1 cellular context compared by ENCODE assay signal in the genomic region with DNA sequence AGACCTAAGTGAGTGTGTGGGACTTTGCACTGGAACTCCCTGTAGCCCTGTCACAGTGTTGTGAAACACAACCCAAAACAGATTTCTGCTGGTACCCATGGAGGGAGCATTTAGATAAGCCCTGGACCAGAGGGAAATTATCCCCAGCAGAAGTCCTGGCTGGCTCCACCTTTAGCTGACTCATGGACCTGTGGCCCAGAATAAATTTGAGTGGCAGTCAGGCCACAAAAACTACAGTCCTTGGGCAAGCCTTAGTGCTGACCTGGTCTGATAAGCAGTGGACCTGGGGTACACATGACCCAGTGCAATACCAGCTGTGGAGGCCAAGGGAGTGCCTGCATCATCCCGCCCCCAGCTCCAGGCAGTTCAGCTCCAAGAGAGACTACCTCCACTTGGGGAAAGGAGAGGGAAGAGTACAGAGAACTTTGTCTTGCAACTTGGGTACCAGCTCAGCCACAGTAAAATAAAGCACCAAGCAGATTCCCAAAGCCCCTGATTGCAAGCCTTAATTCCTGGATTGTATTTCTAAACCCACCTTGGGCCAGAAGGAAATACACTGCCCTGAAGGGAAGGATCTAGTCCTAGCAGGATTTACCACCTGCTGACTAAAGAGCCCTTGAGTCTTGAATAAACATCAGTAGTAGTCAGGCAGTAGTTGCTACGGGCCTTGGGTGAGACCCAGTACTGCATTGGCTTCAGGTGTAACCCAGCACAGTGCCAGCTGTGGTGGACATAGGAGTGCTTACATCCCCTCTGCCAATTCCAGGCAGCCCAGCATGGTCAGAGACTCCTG.
TF ChIP-seq lines count a peak whose summit lies in the region.

No MANE protein-coding gene starts in this region.

TF ChIP-seq in HepG2, 621 proteins besides CTCF, POLR2A, EP300 and RAD21 (continued from another document and continues in another):
- TF ChIP-seq, protein P1, sequence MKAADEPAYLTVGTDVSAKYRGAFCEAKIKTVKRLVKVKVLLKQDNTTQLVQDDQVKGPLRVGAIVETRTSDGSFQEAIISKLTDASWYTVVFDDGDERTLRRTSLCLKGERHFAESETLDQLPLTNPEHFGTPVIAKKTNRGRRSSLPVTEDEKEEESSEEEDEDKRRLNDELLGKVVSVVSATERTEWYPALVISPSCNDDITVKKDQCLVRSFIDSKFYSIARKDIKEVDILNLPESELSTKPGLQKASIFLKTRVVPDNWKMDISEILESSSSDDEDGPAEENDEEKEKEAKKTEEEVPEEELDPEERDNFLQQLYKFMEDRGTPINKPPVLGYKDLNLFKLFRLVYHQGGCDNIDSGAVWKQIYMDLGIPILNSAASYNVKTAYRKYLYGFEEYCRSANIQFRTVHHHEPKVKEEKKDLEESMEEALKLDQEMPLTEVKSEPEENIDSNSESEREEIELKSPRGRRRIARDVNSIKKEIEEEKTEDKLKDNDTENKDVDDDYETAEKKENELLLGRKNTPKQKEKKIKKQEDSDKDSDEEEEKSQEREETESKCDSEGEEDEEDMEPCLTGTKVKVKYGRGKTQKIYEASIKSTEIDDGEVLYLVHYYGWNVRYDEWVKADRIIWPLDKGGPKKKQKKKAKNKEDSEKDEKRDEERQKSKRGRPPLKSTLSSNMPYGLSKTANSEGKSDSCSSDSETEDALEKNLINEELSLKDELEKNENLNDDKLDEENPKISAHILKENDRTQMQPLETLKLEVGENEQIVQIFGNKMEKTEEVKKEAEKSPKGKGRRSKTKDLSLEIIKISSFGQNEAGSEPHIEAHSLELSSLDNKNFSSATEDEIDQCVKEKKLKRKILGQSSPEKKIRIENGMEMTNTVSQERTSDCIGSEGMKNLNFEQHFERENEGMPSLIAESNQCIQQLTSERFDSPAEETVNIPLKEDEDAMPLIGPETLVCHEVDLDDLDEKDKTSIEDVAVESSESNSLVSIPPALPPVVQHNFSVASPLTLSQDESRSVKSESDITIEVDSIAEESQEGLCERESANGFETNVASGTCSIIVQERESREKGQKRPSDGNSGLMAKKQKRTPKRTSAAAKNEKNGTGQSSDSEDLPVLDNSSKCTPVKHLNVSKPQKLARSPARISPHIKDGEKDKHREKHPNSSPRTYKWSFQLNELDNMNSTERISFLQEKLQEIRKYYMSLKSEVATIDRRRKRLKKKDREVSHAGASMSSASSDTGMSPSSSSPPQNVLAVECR (CRISPR knock-in tag; IDR thresholded peaks at IDR 0.05; ENCODE audit: borderline replicate concordance) = no peak; the same call in 1 of the 2 replicates
- TF ChIP-seq PRPF4 (IDR thresholded peaks at IDR 0.05; ENCODE audit: low read depth, low read length, poor library complexity, severe bottlenecking) (no peak), ZNF496 (CRISPR knock-in tag; IDR thresholded peaks at IDR 0.05; ENCODE audit: insufficient replicate concordance) (no peak), ISX (CRISPR knock-in tag; conservative IDR thresholded peaks at IDR 0.05) (no peak), ZNF234 (CRISPR knock-in tag; conservative IDR thresholded peaks at IDR 0.05) (no peak), KDM4B (CRISPR knock-in tag; IDR thresholded peaks at IDR 0.05) (no peak; the same call in 1 of the 2 replicates), ZBTB38 (CRISPR knock-in tag; IDR thresholded peaks at IDR 0.05) (0 out of 2 replicates have a peak, but pooled peaks have one; percentile 28), PITX1 (CRISPR knock-in tag; IDR thresholded peaks at IDR 0.05) (peak; percentile 76), PRMT3 (CRISPR knock-in tag; IDR thresholded peaks at IDR 0.05; ENCODE audit: borderline replicate concordance, low read depth) (no peak), ZNF678 (CRISPR knock-in tag; IDR thresholded peaks at IDR 0.05) (no peak), RBM22 (optimal IDR thresholded peaks at IDR 0.05; ENCODE audit: low read length) (no peak), ZFP62 (CRISPR knock-in tag; IDR thresholded peaks at IDR 0.05) (no peak), ADNP (CRISPR knock-in tag; IDR thresholded peaks at IDR 0.05) (no peak), U2AF2 (IDR thresholded peaks at IDR 0.05; ENCODE audit: low read depth, low read length) (no peak), ZNF891 (CRISPR knock-in tag; IDR thresholded peaks at IDR 0.05) (no peak), KLF12 (CRISPR knock-in tag; IDR thresholded peaks at IDR 0.05; ENCODE audit: borderline replicate concordance) (no peak), ZNF839 (CRISPR knock-in tag; IDR thresholded peaks at IDR 0.05; ENCODE audit: borderline replicate concordance) (no peak), SALL1 (CRISPR knock-in tag; IDR thresholded peaks at IDR 0.05) (peak; percentile 84), SCMH1 (CRISPR knock-in tag; IDR thresholded peaks at IDR 0.05; ENCODE audit: borderline replicate concordance) (no peak), ZNF256 (CRISPR knock-in tag; conservative IDR thresholded peaks at IDR 0.05) (no peak), ZNF557 (CRISPR knock-in tag; IDR thresholded peaks at IDR 0.05) (0 out of 2 replicates have a peak, but pooled peaks have one; percentile 48), ZNF572 (CRISPR knock-in tag; IDR thresholded peaks at IDR 0.05) (no peak), ZFP41 (CRISPR knock-in tag; IDR thresholded peaks at IDR 0.05; ENCODE audit: borderline replicate concordance) (no peak), SRSF4 (IDR thresholded peaks at IDR 0.05; ENCODE audit: low read depth, low read length, poor library complexity, severe bottlenecking) (no peak), BHLHE40 (IDR thresholded peaks at IDR 0.05; ENCODE audit: low read length) (no peak), KDM1A (CRISPR knock-in tag; IDR thresholded peaks at IDR 0.05) (no peak), KMT2B (CRISPR knock-in tag; IDR thresholded peaks at IDR 0.05) (no peak), MAFG (CRISPR knock-in tag; IDR thresholded peaks at IDR 0.05) (no peak)
- TF ChIP-seq, protein P2, sequence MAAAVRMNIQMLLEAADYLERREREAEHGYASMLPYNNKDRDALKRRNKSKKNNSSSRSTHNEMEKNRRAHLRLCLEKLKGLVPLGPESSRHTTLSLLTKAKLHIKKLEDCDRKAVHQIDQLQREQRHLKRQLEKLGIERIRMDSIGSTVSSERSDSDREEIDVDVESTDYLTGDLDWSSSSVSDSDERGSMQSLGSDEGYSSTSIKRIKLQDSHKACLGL (CRISPR knock-in tag; IDR thresholded peaks at IDR 0.05) = no peak
- TF ChIP-seq, protein P3, sequence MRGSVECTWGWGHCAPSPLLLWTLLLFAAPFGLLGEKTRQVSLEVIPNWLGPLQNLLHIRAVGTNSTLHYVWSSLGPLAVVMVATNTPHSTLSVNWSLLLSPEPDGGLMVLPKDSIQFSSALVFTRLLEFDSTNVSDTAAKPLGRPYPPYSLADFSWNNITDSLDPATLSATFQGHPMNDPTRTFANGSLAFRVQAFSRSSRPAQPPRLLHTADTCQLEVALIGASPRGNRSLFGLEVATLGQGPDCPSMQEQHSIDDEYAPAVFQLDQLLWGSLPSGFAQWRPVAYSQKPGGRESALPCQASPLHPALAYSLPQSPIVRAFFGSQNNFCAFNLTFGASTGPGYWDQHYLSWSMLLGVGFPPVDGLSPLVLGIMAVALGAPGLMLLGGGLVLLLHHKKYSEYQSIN (CRISPR knock-in tag; IDR thresholded peaks at IDR 0.05; ENCODE audit: borderline replicate concordance) = no peak
- TF ChIP-seq, protein P4, sequence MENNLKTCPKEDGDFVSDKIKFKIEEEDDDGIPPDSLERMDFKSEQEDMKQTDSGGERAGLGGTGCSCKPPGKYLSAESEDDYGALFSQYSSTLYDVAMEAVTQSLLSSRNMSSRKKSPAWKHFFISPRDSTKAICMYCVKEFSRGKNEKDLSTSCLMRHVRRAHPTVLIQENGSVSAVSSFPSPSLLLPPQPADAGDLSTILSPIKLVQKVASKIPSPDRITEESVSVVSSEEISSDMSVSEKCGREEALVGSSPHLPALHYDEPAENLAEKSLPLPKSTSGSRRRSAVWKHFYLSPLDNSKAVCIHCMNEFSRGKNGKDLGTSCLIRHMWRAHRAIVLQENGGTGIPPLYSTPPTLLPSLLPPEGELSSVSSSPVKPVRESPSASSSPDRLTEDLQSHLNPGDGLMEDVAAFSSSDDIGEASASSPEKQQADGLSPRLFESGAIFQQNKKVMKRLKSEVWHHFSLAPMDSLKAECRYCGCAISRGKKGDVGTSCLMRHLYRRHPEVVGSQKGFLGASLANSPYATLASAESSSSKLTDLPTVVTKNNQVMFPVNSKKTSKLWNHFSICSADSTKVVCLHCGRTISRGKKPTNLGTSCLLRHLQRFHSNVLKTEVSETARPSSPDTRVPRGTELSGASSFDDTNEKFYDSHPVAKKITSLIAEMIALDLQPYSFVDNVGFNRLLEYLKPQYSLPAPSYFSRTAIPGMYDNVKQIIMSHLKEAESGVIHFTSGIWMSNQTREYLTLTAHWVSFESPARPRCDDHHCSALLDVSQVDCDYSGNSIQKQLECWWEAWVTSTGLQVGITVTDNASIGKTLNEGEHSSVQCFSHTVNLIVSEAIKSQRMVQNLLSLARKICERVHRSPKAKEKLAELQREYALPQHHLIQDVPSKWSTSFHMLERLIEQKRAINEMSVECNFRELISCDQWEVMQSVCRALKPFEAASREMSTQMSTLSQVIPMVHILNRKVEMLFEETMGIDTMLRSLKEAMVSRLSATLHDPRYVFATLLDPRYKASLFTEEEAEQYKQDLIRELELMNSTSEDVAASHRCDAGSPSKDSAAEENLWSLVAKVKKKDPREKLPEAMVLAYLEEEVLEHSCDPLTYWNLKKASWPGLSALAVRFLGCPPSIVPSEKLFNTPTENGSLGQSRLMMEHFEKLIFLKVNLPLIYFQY (CRISPR knock-in tag; IDR thresholded peaks at IDR 0.05; ENCODE audit: borderline replicate concordance) = no peak; the same call in 1 of the 2 replicates
- TF ChIP-seq, protein P5, sequence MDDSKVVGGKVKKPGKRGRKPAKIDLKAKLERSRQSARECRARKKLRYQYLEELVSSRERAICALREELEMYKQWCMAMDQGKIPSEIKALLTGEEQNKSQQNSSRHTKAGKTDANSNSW (CRISPR knock-in tag; IDR thresholded peaks at IDR 0.05; ENCODE audit: borderline replicate concordance) = no peak
- TF ChIP-seq, protein P6, sequence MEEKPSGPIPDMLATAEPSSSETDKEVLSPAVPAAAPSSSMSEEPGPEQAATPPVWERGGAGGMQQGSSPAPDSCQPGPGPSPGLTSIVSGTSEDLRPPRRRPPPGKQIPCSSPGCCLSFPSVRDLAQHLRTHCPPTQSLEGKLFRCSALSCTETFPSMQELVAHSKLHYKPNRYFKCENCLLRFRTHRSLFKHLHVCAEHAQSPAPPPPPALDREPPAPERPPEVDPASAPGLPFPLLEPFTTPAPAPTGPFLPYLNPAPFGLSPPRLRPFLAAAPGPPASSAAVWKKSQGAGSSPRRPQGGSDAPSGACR (CRISPR knock-in tag; IDR thresholded peaks at IDR 0.05) = peak; percentile 32; the same call in 1 of the 2 replicates
- TF ChIP-seq, protein P7, sequence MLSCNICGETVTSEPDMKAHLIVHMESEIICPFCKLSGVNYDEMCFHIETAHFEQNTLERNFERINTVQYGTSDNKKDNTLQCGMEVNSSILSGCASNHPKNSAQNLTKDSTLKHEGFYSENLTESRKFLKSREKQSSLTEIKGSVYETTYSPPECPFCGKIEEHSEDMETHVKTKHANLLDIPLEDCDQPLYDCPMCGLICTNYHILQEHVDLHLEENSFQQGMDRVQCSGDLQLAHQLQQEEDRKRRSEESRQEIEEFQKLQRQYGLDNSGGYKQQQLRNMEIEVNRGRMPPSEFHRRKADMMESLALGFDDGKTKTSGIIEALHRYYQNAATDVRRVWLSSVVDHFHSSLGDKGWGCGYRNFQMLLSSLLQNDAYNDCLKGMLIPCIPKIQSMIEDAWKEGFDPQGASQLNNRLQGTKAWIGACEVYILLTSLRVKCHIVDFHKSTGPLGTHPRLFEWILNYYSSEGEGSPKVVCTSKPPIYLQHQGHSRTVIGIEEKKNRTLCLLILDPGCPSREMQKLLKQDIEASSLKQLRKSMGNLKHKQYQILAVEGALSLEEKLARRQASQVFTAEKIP (CRISPR knock-in tag; IDR thresholded peaks at IDR 0.05; ENCODE audit: borderline replicate concordance) = no peak
- TF ChIP-seq, protein P8, sequence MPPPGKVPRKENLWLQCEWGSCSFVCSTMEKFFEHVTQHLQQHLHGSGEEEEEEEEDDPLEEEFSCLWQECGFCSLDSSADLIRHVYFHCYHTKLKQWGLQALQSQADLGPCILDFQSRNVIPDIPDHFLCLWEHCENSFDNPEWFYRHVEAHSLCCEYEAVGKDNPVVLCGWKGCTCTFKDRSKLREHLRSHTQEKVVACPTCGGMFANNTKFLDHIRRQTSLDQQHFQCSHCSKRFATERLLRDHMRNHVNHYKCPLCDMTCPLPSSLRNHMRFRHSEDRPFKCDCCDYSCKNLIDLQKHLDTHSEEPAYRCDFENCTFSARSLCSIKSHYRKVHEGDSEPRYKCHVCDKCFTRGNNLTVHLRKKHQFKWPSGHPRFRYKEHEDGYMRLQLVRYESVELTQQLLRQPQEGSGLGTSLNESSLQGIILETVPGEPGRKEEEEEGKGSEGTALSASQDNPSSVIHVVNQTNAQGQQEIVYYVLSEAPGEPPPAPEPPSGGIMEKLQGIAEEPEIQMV (CRISPR knock-in tag; IDR thresholded peaks at IDR 0.05; ENCODE audit: low read depth) = no peak
- TF ChIP-seq, protein P9, sequence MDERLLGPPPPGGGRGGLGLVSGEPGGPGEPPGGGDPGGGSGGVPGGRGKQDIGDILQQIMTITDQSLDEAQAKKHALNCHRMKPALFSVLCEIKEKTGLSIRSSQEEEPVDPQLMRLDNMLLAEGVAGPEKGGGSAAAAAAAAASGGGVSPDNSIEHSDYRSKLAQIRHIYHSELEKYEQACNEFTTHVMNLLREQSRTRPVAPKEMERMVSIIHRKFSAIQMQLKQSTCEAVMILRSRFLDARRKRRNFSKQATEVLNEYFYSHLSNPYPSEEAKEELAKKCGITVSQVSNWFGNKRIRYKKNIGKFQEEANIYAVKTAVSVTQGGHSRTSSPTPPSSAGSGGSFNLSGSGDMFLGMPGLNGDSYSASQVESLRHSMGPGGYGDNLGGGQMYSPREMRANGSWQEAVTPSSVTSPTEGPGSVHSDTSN (CRISPR knock-in tag; IDR thresholded peaks at IDR 0.05) = peak; percentile 61
